In the genomic region with DNA sequence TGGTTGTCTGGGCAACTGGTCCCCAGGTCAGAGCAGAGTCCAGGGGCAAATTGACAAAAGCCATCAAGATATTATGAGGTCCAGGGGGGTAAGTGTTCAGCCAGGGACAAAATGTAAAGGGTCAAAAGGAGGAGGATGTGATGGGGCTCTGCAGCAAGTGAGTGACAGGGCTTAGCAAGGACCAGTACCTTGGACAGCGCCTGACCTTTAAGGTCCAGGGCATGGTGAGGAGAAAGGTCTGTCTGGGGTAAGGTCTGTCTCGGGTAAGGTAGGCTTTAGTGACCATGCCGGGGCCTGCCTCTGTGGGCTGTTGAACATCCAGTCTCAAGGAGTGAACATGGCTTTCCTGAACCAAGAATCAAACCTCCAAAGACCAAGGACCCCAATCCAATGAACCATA, we compare ENCODE assay signal across 1 cellular context.
TF ChIP-seq lines count a peak whose summit lies in the region.

No MANE protein-coding gene starts in this region.

TF ChIP-seq in A549, 52 proteins besides CTCF, POLR2A, EP300 and RAD21:
- TF ChIP-seq, protein P1, sequence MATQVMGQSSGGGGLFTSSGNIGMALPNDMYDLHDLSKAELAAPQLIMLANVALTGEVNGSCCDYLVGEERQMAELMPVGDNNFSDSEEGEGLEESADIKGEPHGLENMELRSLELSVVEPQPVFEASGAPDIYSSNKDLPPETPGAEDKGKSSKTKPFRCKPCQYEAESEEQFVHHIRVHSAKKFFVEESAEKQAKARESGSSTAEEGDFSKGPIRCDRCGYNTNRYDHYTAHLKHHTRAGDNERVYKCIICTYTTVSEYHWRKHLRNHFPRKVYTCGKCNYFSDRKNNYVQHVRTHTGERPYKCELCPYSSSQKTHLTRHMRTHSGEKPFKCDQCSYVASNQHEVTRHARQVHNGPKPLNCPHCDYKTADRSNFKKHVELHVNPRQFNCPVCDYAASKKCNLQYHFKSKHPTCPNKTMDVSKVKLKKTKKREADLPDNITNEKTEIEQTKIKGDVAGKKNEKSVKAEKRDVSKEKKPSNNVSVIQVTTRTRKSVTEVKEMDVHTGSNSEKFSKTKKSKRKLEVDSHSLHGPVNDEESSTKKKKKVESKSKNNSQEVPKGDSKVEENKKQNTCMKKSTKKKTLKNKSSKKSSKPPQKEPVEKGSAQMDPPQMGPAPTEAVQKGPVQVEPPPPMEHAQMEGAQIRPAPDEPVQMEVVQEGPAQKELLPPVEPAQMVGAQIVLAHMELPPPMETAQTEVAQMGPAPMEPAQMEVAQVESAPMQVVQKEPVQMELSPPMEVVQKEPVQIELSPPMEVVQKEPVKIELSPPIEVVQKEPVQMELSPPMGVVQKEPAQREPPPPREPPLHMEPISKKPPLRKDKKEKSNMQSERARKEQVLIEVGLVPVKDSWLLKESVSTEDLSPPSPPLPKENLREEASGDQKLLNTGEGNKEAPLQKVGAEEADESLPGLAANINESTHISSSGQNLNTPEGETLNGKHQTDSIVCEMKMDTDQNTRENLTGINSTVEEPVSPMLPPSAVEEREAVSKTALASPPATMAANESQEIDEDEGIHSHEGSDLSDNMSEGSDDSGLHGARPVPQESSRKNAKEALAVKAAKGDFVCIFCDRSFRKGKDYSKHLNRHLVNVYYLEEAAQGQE (IDR thresholded peaks at IDR 0.05): peak; percentile 87
- TF ChIP-seq EHMT2 (IDR thresholded peaks at IDR 0.05; ENCODE audit: low read depth): 0 out of 2 replicates have a peak, but pooled peaks have one; percentile 29
- no peak for TF ChIP-seq PHF8 (IDR thresholded peaks at IDR 0.05; ENCODE audit: borderline replicate concordance, low read depth)
